8 cellular contexts compared by ENCODE assay signal in the genomic region with DNA sequence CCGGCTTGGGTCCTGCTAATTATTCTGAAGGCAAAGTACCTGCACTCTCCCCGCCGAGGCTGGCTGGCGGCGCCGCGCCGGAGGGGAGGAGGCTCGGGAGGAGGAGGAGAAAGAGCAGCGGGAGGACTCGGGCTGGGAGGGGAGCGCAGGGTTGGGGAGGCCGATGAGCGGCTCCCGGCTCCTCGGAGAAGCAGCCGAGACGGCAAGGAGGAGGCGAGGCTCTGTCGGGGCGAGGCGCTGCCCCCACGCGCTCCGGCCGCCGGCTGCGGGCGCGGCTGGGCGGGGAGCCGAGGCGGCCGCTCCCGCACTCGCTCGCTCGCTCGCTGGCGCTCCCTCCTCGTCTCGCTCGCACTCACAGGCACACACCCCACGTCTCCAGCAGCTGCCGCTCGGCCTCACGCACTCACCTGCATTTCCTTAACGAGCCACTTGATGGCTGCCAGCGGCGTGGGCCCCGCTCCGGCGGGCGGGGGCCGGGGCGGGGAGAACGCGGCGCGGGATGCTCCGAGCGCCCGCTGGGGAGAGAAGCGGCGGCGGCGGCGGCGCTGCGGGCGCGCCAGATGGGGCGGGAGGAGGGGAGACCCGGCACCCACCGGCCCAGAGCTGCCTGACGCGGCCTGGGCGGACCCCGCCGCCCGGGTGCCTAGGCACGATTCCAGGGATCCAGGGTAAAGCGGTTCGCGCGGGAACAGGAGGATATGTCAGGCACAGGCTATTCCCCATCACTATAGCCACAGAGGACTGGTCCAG. TPM values are rescaled to one million over a fixed set of nuclear protein-coding genes. Genes with fewer than 3 reads are reported as not detected.
DNase-seq lines count a peak whose midpoint lies in the region; ATAC-seq, FAIRE-seq and TF ChIP-seq lines count a peak whose summit lies in the region.

TSS of gene PTPRD (minus strand) at position 354 of the 750 bp plus-strand sequence.

- peaks cover 78% of the 10 kb centered on the region for H3K27me3 ChIP-seq in cardiac muscle cell

- H3K4me1 ChIP-seq in cardiac muscle cell (ENCODE audit: low read depth) = no peaks in the 10 kb centered on the region

- ATAC-seq in HG02840 (IDR thresholded peaks at IDR 0.05; ENCODE audit: low FRiP score, unreplicated experiment) (peak; percentile 95), omental fat pad (ENCODE audit: low FRiP score) (peak; percentile 78)
- peak; percentile 69 to 82 for ATAC-seq in activated T-cell treated with anti-CD3 and anti-CD28 coated beads, Interleukin-2, amount 50 U/mL, for 72 hours (replicated peaks in 1 of 2)

- H3K4me3 Mint-ChIP-seq in activated T-cell treated with anti-CD3 and anti-CD28 coated beads, Interleukin-2, amount 50 U/mL, for 72 hours = peak within 1 kb of the TSS; percentile 69 to 83

- no peak within 1 kb of the TSS for H3K27ac ChIP-seq in cardiac muscle cell

- TF ChIP-seq POLR2A in GM12891 (IDR thresholded peaks at IDR 0.05; ENCODE audit: low read depth, low read length) = no peak

- TF ChIP-seq CTCF in cardiac muscle cell (IDR thresholded peaks at IDR 0.05; ENCODE audit: low read depth, low read length) (no peak), omental fat pad (IDR thresholded peaks at IDR 0.05) (no peak)

- H3K4me3 ChIP-seq in cardiac muscle cell = peak within 1 kb of the TSS; percentile 69

- H3K9me3 ChIP-seq in cardiac muscle cell (ENCODE audit: low read depth) = no peaks in the 10 kb centered on the region

- H3K4me1 Mint-ChIP-seq in activated T-cell treated with anti-CD3 and anti-CD28 coated beads, Interleukin-2, amount 50 U/mL, for 72 hours (ENCODE audit: low read depth) = peaks cover 5% of the 10 kb centered on the region

- H3K9me3 Mint-ChIP-seq in activated T-cell treated with anti-CD3 and anti-CD28 coated beads, Interleukin-2, amount 50 U/mL, for 72 hours = peaks cover 0 to 3% of the 10 kb centered on the region in 2 donors

- DNase-seq in 8988T (peak; percentile 37), GM12891 (ENCODE audit: insufficient read length, low spot score) (peak; percentile 56), NCI-H146 treated with DMSO at 0.1 percent for 48 hours (lab: John Stamatoyannopoulos, UW; ENCODE audit: unreplicated experiment) (peak; percentile 88), cardiac muscle cell (ENCODE audit: low read depth in 1 of 2, low spot score in 1 of 2) (peak; percentile 32 to 67), omental fat pad (ENCODE audit: low spot score) (no peak), NCI-H226 (no peak)
- peak; percentile 12 to 19 for DNase-seq in activated T-cell treated with anti-CD3 and anti-CD28 coated beads, Interleukin-2, amount 50 U/mL, for 72 hours

- H3K27ac Mint-ChIP-seq in activated T-cell treated with anti-CD3 and anti-CD28 coated beads, Interleukin-2, amount 50 U/mL, for 72 hours = no peak within 1 kb of the TSS

- peaks cover 35% of the 10 kb centered on the region for H3K27me3 Mint-ChIP-seq in activated T-cell treated with anti-CD3 and anti-CD28 coated beads, Interleukin-2, amount 50 U/mL, for 72 hours (ENCODE audit: low read depth)

- no peaks in the 10 kb centered on the region for H3K36me3 ChIP-seq in cardiac muscle cell

- FAIRE-seq in GM12891 (lab: Jason Lieb, UNC) = no peak

- peaks cover 3 to 4% of the 10 kb centered on the region in 2 donors for H3K36me3 Mint-ChIP-seq in activated T-cell treated with anti-CD3 and anti-CD28 coated beads, Interleukin-2, amount 50 U/mL, for 72 hours (ENCODE audit: insufficient read depth in 2 of 2)

TF ChIP-seq in GM12891, 5 proteins besides CTCF, POLR2A, EP300 and RAD21:
- TF ChIP-seq TAF1 (IDR thresholded peaks at IDR 0.05; ENCODE audit: low read depth, low read length) (no peak), SPI1 (IDR thresholded peaks at IDR 0.05; ENCODE audit: low read depth, low read length) (no peak), POLR2AphosphoS5 (IDR thresholded peaks at IDR 0.05; ENCODE audit: low read depth, low read length) (no peak), PAX5 (IDR thresholded peaks at IDR 0.05; ENCODE audit: insufficient read depth, low read length, severe bottlenecking) (no peak), POU2F2 (IDR thresholded peaks at IDR 0.05; ENCODE audit: low read depth, low read length) (no peak)

RNA-seq across cellular contexts. Expression of gene PTPRD, which starts in this region (rescaled TPM):
- 0.03 TPM for polyA plus RNA-seq in GM12891 (2012; ENCODE audit: low read depth, missing spikeins)
- under 1 TPM in 1 of 2 donors, not detected in 1; 0.44 TPM for total RNA-seq in activated T-cell treated with anti-CD3 and anti-CD28 coated beads, Interleukin-2, amount 50 U/mL, for 72 hours
- total RNA-seq in cardiac muscle cell (181 and 287 TPM in 2 replicates), omental fat pad (10 to 100 TPM in 2 of 4 donors, 1 to 10 TPM in 2; 3.5 to 34.2 (median 11.2) TPM)
- polyA plus RNA-seq in cardiac muscle cell = 37.0 and 42.8 TPM in 2 replicates

Comparison
In these comparisons a context has a peak if more than half of its experiments do, and no peak if none do; other contexts are left out.
1. Peak in DNase-seq and ATAC-seq in activated T-cell treated with anti-CD3 and anti-CD28 coated beads, Interleukin-2, amount 50 U/mL, for 72 hours; RNA of the gene not detected or under 1 TPM.
2. DNase-seq: peak in 8988T (single experiment), GM12891 (single experiment), NCI-H146 treated with DMSO at 0.1 percent for 48 hours (single experiment) and cardiac muscle cell (2 of 2); none in omental fat pad (single experiment) and NCI-H226 (single experiment).
3. Peak in every context shown above with its lines, with median percentiles within 50 percentile points of each other: ATAC-seq.